ENCODE assay signal across 2 cellular contexts in the genomic region with DNA sequence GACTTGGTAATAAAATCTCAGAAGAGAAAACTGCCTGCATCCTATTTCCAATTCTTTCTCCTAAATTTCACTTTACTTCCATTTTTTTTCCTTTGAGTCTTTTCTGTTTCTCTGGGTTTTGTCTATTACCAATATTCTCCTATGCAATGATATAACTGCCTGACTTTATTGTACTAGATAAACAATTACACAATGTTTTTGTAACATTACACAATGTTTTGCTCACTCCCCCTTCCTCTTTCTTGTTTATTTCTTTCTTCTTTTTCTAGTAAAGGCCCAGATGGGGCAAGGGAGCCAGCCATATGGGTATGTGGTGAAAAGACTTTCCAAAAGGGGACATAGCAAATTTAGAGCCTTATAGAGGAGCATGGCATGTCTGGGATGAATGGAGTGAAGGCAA.
TF ChIP-seq lines count a peak whose summit lies in the region.

No MANE protein-coding gene starts in this region.

TF ChIP-seq in IMR-90, 13 proteins besides CTCF, POLR2A, EP300 and RAD21 (continued from another document):
- TF ChIP-seq MXI1 (IDR thresholded peaks at IDR 0.05; ENCODE audit: borderline replicate concordance, low read depth, low read length) (no peak), SMC3 (IDR thresholded peaks at IDR 0.05; ENCODE audit: low read depth, low read length) (no peak), NFE2L2 (IDR thresholded peaks at IDR 0.05; ENCODE audit: low read depth, low read length) (no peak), MAZ (IDR thresholded peaks at IDR 0.05; ENCODE audit: borderline replicate concordance, low read depth, low read length) (no peak), ELK1 (IDR thresholded peaks at IDR 0.05; ENCODE audit: borderline replicate concordance, low read depth, low read length) (no peak)
TF ChIP-seq in IMR-90: peak in this region for 1.

TF ChIP-seq in HepG2, 621 proteins besides CTCF, POLR2A, EP300 and RAD21:
- TF ChIP-seq, protein P1, sequence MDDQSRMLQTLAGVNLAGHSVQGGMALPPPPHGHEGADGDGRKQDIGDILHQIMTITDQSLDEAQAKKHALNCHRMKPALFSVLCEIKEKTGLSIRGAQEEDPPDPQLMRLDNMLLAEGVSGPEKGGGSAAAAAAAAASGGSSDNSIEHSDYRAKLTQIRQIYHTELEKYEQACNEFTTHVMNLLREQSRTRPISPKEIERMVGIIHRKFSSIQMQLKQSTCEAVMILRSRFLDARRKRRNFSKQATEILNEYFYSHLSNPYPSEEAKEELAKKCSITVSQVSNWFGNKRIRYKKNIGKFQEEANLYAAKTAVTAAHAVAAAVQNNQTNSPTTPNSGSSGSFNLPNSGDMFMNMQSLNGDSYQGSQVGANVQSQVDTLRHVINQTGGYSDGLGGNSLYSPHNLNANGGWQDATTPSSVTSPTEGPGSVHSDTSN (CRISPR knock-in tag; IDR thresholded peaks at IDR 0.05; ENCODE audit: borderline replicate concordance) = no peak
- TF ChIP-seq ZNF263 (CRISPR knock-in tag; IDR thresholded peaks at IDR 0.05) (no peak), CEBPB (IDR thresholded peaks at IDR 0.05; ENCODE audit: borderline replicate concordance, low read depth, low read length) (peak; percentile 40)
TF ChIP-seq in HepG2: peak in this region for 1.
